ENCODE assay signal across 1 cellular context in genomic region chr2:183070942-183071844, GRCh38.
TF ChIP-seq lines count a peak whose summit lies in the region.

No MANE protein-coding gene starts in this region.

TF ChIP-seq in HepG2, 621 proteins besides CTCF, POLR2A, EP300 and RAD21 (continued from another document and continues in another):
- TF ChIP-seq ZNF746 (CRISPR knock-in tag; IDR thresholded peaks at IDR 0.05) (no peak), ZBTB38 (CRISPR knock-in tag; IDR thresholded peaks at IDR 0.05) (peak; percentile 84), THAP11 (CRISPR knock-in tag; IDR thresholded peaks at IDR 0.05) (peak; percentile 62), HDAC1 (CRISPR knock-in tag; IDR thresholded peaks at IDR 0.05) (no peak), HMGA1 (CRISPR knock-in tag; conservative IDR thresholded peaks at IDR 0.05) (no peak), KDM5A (IDR thresholded peaks at IDR 0.05; ENCODE audit: borderline replicate concordance, low read length) (no peak), ZNF629 (CRISPR knock-in tag; conservative IDR thresholded peaks at IDR 0.05) (no peak), ZNF414 (CRISPR knock-in tag; IDR thresholded peaks at IDR 0.05) (no peak), STAT5B (CRISPR knock-in tag; IDR thresholded peaks at IDR 0.05) (no peak), KDM2A (CRISPR knock-in tag; IDR thresholded peaks at IDR 0.05; ENCODE audit: borderline replicate concordance, low read depth) (peak; percentile 77), MAF1 (CRISPR knock-in tag; IDR thresholded peaks at IDR 0.05; ENCODE audit: borderline replicate concordance) (no peak), GTF2F1 (IDR thresholded peaks at IDR 0.05; ENCODE audit: low read length) (no peak), FOXK1 (CRISPR knock-in tag; IDR thresholded peaks at IDR 0.05; ENCODE audit: borderline replicate concordance, low read depth) (peak; percentile 26; the same call in 1 of the 2 replicates), PAWR (CRISPR knock-in tag; IDR thresholded peaks at IDR 0.05; ENCODE audit: borderline replicate concordance) (no peak), XRCC5 (optimal IDR thresholded peaks at IDR 0.05; ENCODE audit: low read length) (peak; percentile 69), ZMYM2 (CRISPR knock-in tag; IDR thresholded peaks at IDR 0.05) (no peak), ZNF770 (CRISPR knock-in tag; IDR thresholded peaks at IDR 0.05) (no peak), ELF3 (CRISPR knock-in tag; IDR thresholded peaks at IDR 0.05) (peak; percentile 34; the same call in 1 of the 2 replicates), LCORL (IDR thresholded peaks at IDR 0.05) (no peak), LCORL (CRISPR knock-in tag; IDR thresholded peaks at IDR 0.05) (no peak), NFE2 (CRISPR knock-in tag; IDR thresholded peaks at IDR 0.05) (no peak), RXRA (CRISPR knock-in tag; IDR thresholded peaks at IDR 0.05) (no peak), KDM3A (CRISPR knock-in tag; IDR thresholded peaks at IDR 0.05; ENCODE audit: low read depth) (0 out of 2 replicates have a peak, but pooled peaks have one; percentile 50), SOX13 (IDR thresholded peaks at IDR 0.05) (no peak), SOX13 (CRISPR knock-in tag; conservative IDR thresholded peaks at IDR 0.05 in 1 of 2, IDR thresholded peaks at IDR 0.05 in 1 of 2) (no peak), RFX3 (CRISPR knock-in tag; IDR thresholded peaks at IDR 0.05) (no peak), MTA1 (CRISPR knock-in tag; IDR thresholded peaks at IDR 0.05; ENCODE audit: borderline replicate concordance) (no peak), TCF7 (IDR thresholded peaks at IDR 0.05; ENCODE audit: low read depth) (no peak), MTERF4 (CRISPR knock-in tag; IDR thresholded peaks at IDR 0.05) (no peak; the same call in 1 of the 2 replicates), POGZ (CRISPR knock-in tag; IDR thresholded peaks at IDR 0.05) (peak; percentile 72), ZNF382 (CRISPR knock-in tag; IDR thresholded peaks at IDR 0.05; ENCODE audit: borderline replicate concordance) (no peak), ZNF572 (CRISPR knock-in tag; IDR thresholded peaks at IDR 0.05) (peak; percentile 73; the same call in 1 of the 2 replicates), ZNF142 (CRISPR knock-in tag; IDR thresholded peaks at IDR 0.05) (no peak), ZNF703 (CRISPR knock-in tag; IDR thresholded peaks at IDR 0.05; ENCODE audit: borderline replicate concordance) (no peak), FOXA1 (IDR thresholded peaks at IDR 0.05) (no peak), FOXA1 (CRISPR knock-in tag; IDR thresholded peaks at IDR 0.05) (0 out of 2 replicates have a peak, but pooled peaks have one; percentile 13), TCF7L2 (IDR thresholded peaks at IDR 0.05; ENCODE audit: low read depth, low read length) (no peak), ZNF12 (CRISPR knock-in tag; IDR thresholded peaks at IDR 0.05) (peak; percentile 100), TBX2 (CRISPR knock-in tag; IDR thresholded peaks at IDR 0.05; ENCODE audit: borderline replicate concordance) (no peak), YEATS2 (CRISPR knock-in tag; IDR thresholded peaks at IDR 0.05; ENCODE audit: borderline replicate concordance) (no peak), ZNF552 (CRISPR knock-in tag; IDR thresholded peaks at IDR 0.05; ENCODE audit: borderline replicate concordance) (no peak), ARNTL (CRISPR knock-in tag; IDR thresholded peaks at IDR 0.05) (no peak), GATA4 (IDR thresholded peaks at IDR 0.05; ENCODE audit: borderline replicate concordance, low read depth) (no peak), NFATC3 (CRISPR knock-in tag; IDR thresholded peaks at IDR 0.05) (no peak), ZNF292 (CRISPR knock-in tag; IDR thresholded peaks at IDR 0.05; ENCODE audit: borderline replicate concordance, low read depth) (peak; percentile 97), ZIK1 (CRISPR knock-in tag; IDR thresholded peaks at IDR 0.05; ENCODE audit: borderline replicate concordance, low read depth) (no peak), ZBTB34 (CRISPR knock-in tag; IDR thresholded peaks at IDR 0.05) (no peak), ARID5B (CRISPR knock-in tag; IDR thresholded peaks at IDR 0.05) (peak; percentile 56; the same call in 1 of the 2 replicates)
- TF ChIP-seq, protein P1, sequence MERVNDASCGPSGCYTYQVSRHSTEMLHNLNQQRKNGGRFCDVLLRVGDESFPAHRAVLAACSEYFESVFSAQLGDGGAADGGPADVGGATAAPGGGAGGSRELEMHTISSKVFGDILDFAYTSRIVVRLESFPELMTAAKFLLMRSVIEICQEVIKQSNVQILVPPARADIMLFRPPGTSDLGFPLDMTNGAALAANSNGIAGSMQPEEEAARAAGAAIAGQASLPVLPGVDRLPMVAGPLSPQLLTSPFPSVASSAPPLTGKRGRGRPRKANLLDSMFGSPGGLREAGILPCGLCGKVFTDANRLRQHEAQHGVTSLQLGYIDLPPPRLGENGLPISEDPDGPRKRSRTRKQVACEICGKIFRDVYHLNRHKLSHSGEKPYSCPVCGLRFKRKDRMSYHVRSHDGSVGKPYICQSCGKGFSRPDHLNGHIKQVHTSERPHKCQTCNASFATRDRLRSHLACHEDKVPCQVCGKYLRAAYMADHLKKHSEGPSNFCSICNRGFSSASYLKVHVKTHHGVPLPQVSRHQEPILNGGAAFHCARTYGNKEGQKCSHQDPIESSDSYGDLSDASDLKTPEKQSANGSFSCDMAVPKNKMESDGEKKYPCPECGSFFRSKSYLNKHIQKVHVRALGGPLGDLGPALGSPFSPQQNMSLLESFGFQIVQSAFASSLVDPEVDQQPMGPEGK (CRISPR knock-in tag; IDR thresholded peaks at IDR 0.05) = 0 out of 2 replicates have a peak, but pooled peaks have one; percentile 14
- TF ChIP-seq, protein P2, sequence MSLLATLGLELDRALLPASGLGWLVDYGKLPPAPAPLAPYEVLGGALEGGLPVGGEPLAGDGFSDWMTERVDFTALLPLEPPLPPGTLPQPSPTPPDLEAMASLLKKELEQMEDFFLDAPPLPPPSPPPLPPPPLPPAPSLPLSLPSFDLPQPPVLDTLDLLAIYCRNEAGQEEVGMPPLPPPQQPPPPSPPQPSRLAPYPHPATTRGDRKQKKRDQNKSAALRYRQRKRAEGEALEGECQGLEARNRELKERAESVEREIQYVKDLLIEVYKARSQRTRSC (CRISPR knock-in tag; IDR thresholded peaks at IDR 0.05; ENCODE audit: low read depth) = no peak
- TF ChIP-seq, protein P3, sequence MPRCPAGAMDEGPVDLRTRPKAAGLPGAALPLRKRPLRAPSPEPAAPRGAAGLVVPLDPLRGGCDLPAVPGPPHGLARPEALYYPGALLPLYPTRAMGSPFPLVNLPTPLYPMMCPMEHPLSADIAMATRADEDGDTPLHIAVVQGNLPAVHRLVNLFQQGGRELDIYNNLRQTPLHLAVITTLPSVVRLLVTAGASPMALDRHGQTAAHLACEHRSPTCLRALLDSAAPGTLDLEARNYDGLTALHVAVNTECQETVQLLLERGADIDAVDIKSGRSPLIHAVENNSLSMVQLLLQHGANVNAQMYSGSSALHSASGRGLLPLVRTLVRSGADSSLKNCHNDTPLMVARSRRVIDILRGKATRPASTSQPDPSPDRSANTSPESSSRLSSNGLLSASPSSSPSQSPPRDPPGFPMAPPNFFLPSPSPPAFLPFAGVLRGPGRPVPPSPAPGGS (CRISPR knock-in tag; IDR thresholded peaks at IDR 0.05) = 0 out of 2 replicates have a peak, but pooled peaks have one; percentile 52
